ENCODE assay signal across 26 cellular contexts in genomic region chr6:1267790-1268762, GRCh38. TPM values are rescaled to one million over a fixed set of nuclear protein-coding genes. Genes with fewer than 3 reads are reported as not detected.
"Had no signal": no experiment of that assay in that cellular context is flagged by ENCODE, and none has a peak within 500 bp of the region (broad histone marks: within the 10 kb centered on the region; RNA-seq: fewer than 3 reads in every experiment).

No MANE protein-coding gene starts in this region.

- H3K36me3 ChIP-seq: esophagus squamous epithelium, gastrocnemius medialis, thoracic aorta, upper lobe of left lung had no signal

- H3K27ac Mint-ChIP-seq: activated B cell treated with CpG ODN at 0.5 μM for 24 hours; activated CD4-positive, alpha-beta T cell treated with anti-CD3 and anti-CD28 coated beads for 36 hours; activated naive CD8-positive, alpha-beta T cell treated with anti-CD3 and anti-CD28 coated beads, Interleukin-2, amount 10 ng/mL, durations not matched to agents 7 days and 5 days; activated T-helper 2 cell treated with anti-CD3 and anti-CD28 coated beads, Interferon-gamma antibody, Interleukin-2, Interleukin-4, amounts not matched to agents 10 μg/mL and 5 μg/mL and 100 μg/mL, durations not matched to agents 14 hours and 24 hours and 36 hours; endodermal cell had no signal

- H3K27me3 ChIP-seq: esophagus squamous epithelium, gastrocnemius medialis, upper lobe of left lung had no signal

- H3K36me3 Mint-ChIP-seq: activated naive CD8-positive, alpha-beta T cell treated with anti-CD3 and anti-CD28 coated beads, Interleukin-2, amount 10 ng/mL, durations not matched to agents 7 days and 5 days had no signal

- DNase-seq: activated B cell treated with CpG ODN at 0.5 μM for 24 hours; activated CD4-positive, alpha-beta T cell treated with anti-CD3 and anti-CD28 coated beads for 36 hours; activated CD4-positive, alpha-beta T cell treated with anti-CD3 and anti-CD28 coated beads, Interleukin-2, amount 50 U/mL, for 48 hours; activated CD8-positive, alpha-beta memory T cell treated with anti-CD3 and anti-CD28 coated beads, Interleukin-2, amount 50 U/mL, for 48 hours; activated naive CD4-positive, alpha-beta T cell treated with Interleukin-2 at 50 U/mL for 16 hours; activated naive CD8-positive, alpha-beta T cell treated with anti-CD3 and anti-CD28 coated beads, Interleukin-2, amount 10 ng/mL, durations not matched to agents 7 days and 5 days; activated T-cell treated with anti-CD3 and anti-CD28 coated beads, Interleukin-2, amount 50 U/mL, for 4 hours; amygdala; cortex of kidney; endodermal cell; esophagus squamous epithelium; gastrocnemius medialis; hypothalamus; mucosa of descending colon; naive B cell; occipital lobe; stimulated activated CD4-positive, alpha-beta T cell treated with anti-CD3 and anti-CD28 coated beads, Interleukin-4, amount 100 ng/mL, for 24 hours; stimulated activated naive CD4-positive, alpha-beta T cell treated with Interleukin-2 at 50 U/mL for 16 hours; T-helper 9 cell; upper lobe of left lung had no signal

- H3K4me1 Mint-ChIP-seq: activated B cell treated with CpG ODN at 0.5 μM for 24 hours; activated CD4-positive, alpha-beta T cell treated with anti-CD3 and anti-CD28 coated beads for 36 hours; activated naive CD8-positive, alpha-beta T cell treated with anti-CD3 and anti-CD28 coated beads, Interleukin-2, amount 10 ng/mL, durations not matched to agents 7 days and 5 days; naive B cell had no signal

- H3K27ac ChIP-seq: esophagus squamous epithelium, gastrocnemius medialis, thoracic aorta, upper lobe of left lung had no signal

- H3K4me3 Mint-ChIP-seq: activated B cell treated with CpG ODN at 0.5 μM for 24 hours; activated CD4-positive, alpha-beta T cell treated with anti-CD3 and anti-CD28 coated beads for 36 hours; activated naive CD8-positive, alpha-beta T cell treated with anti-CD3 and anti-CD28 coated beads, Interleukin-2, amount 10 ng/mL, durations not matched to agents 7 days and 5 days; activated T-cell treated with anti-CD3 and anti-CD28 coated beads, Interleukin-2, amount 50 U/mL, for 4 hours; endodermal cell; naive B cell had no signal

- H3K4me3 ChIP-seq: esophagus squamous epithelium, gastrocnemius medialis, mucosa of descending colon, thoracic aorta, upper lobe of left lung had no signal

- H3K9me3 ChIP-seq: gastrocnemius medialis, mucosa of descending colon, thoracic aorta, upper lobe of left lung had no signal

- H3K4me1 ChIP-seq: gastrocnemius medialis, upper lobe of left lung had no signal

- H3K27me3 Mint-ChIP-seq: activated naive CD8-positive, alpha-beta T cell treated with anti-CD3 and anti-CD28 coated beads, Interleukin-2, amount 10 ng/mL, durations not matched to agents 7 days and 5 days had no signal

- ATAC-seq: activated CD4-positive, alpha-beta T cell treated with anti-CD3 and anti-CD28 coated beads for 36 hours; activated T-cell treated with anti-CD3 and anti-CD28 coated beads, Interleukin-2, amount 50 U/mL, for 4 hours; gastrocnemius medialis; mucosa of descending colon; sciatic nerve had no signal

RNA-seq across cellular contexts. Expression of gene FOXQ1, which starts 43.8 kb away (rescaled TPM):
- total RNA-seq: activated B cell treated with CpG ODN at 0.5 μM for 24 hours; activated CD4-positive, alpha-beta T cell treated with anti-CD3 and anti-CD28 coated beads for 36 hours; activated CD8-positive, alpha-beta memory T cell treated with anti-CD3 and anti-CD28 coated beads for 36 hours; activated naive CD8-positive, alpha-beta T cell treated with anti-CD3 and anti-CD28 coated beads, Interleukin-2, amount 10 ng/mL, durations not matched to agents 7 days and 5 days; activated T-cell treated with anti-CD3 and anti-CD28 coated beads, Interleukin-2, amount 50 U/mL, for 4 hours; activated T-helper 2 cell treated with anti-CD3 and anti-CD28 coated beads, Interferon-gamma antibody, Interleukin-2, Interleukin-4, amounts not matched to agents 10 μg/mL and 5 μg/mL and 100 μg/mL, durations not matched to agents 14 hours and 24 hours and 36 hours; T-helper 1 cell treated with Interleukin-12 subunit alpha and Interleukin-12 subunit beta and Interleukin-4 antibody, amounts not matched to agents 30 ng/mL and 1 ng/mL, for 36 hours had no signal
- polyA plus RNA-seq: neural cell had no signal
